ENCODE assay signal across 20 cellular contexts in genomic region chr5:68368280-68368679, GRCh38.
DNase-seq lines count a peak whose midpoint lies in the region; TF ChIP-seq lines count a peak whose summit lies in the region.
"Had no signal": no experiment of that assay in that cellular context is flagged by ENCODE, and none has a peak within 500 bp of the region (broad histone marks: within the 10 kb centered on the region; RNA-seq: fewer than 3 reads in every experiment).

No MANE protein-coding gene starts in this region.

- H3K27me3 ChIP-seq in esophagus muscularis mucosa: no peaks in the 10 kb centered on the region
- no peaks in the 10 kb centered on the region for H3K27me3 ChIP-seq in smooth muscle cell (ENCODE audit: low read depth)
- H3K27me3 ChIP-seq: BLaER1, neural progenitor cell, vagina had no signal

- H3K4me3 Mint-ChIP-seq in activated T-cell treated with anti-CD3 and anti-CD28 coated beads, Interleukin-2, amount 50 U/mL, for 24 hours: no peak overlapping the region
- H3K4me3 Mint-ChIP-seq: activated CD4-positive, alpha-beta T cell treated with anti-CD3 and anti-CD28 coated beads, Interleukin-2, amount 10 ng/mL, durations not matched to agents 7 days and 5 days; activated naive CD4-positive, alpha-beta T cell treated with anti-CD3 and anti-CD28 coated beads, Interleukin-2, amount 10 ng/mL, durations not matched to agents 7 days and 5 days; neural progenitor cell had no signal

- 76% methylated on average over 5 of the region's 5 CpGs for WGBS in esophagus muscularis mucosa
- 70% methylated on average over 5 of the region's 5 CpGs for WGBS in smooth muscle cell (ENCODE audit: low lambda C conversion rate)

- H3K27ac ChIP-seq in VCaP (peak overlapping the region; percentile 20), esophagus muscularis mucosa (replicated peaks in 1 of 4) (no peak overlapping the region), smooth muscle cell (ENCODE audit: low read depth) (peak overlapping the region; percentile 21)
- H3K27ac ChIP-seq: BLaER1, neural progenitor cell, prostate gland, vagina had no signal

- no peaks in the 10 kb centered on the region for H3K36me3 ChIP-seq in esophagus muscularis mucosa
- H3K36me3 ChIP-seq in smooth muscle cell (ENCODE audit: low read depth): no peaks in the 10 kb centered on the region
- H3K36me3 ChIP-seq: BLaER1, neural progenitor cell, prostate gland, vagina had no signal

- H2AFZ ChIP-seq in smooth muscle cell (ENCODE audit: low read depth): no peak overlapping the region
- H2AFZ ChIP-seq: neural progenitor cell had no signal

- H3K9ac ChIP-seq in smooth muscle cell (ENCODE audit: low read depth): no peak overlapping the region
- H3K9ac ChIP-seq: BLaER1, neural progenitor cell had no signal

- H3K4me1 ChIP-seq in esophagus muscularis mucosa: no peaks in the 10 kb centered on the region
- H3K4me1 ChIP-seq in smooth muscle cell (ENCODE audit: low read depth): peaks cover 5% of the 10 kb centered on the region
- H3K4me1 ChIP-seq: neural progenitor cell, prostate gland, vagina had no signal

- H3K4me2 ChIP-seq in smooth muscle cell: no peak overlapping the region
- H3K4me2 ChIP-seq: neural progenitor cell had no signal

- TF ChIP-seq EP300 in esophagus muscularis mucosa (IDR thresholded peaks at IDR 0.05): no peak

- H3K27me3 Mint-ChIP-seq in activated T-cell treated with anti-CD3 and anti-CD28 coated beads, Interleukin-2, amount 50 U/mL, for 24 hours: no peaks in the 10 kb centered on the region
- H3K27me3 Mint-ChIP-seq: activated CD4-positive, alpha-beta T cell treated with anti-CD3 and anti-CD28 coated beads, Interleukin-2, amount 10 ng/mL, durations not matched to agents 7 days and 5 days had no signal

- intact Hi-C loops in esophagus muscularis mucosa (cut with DNase I): no loop called here

- H4K20me1 ChIP-seq in smooth muscle cell (ENCODE audit: low read depth): no peaks in the 10 kb centered on the region
- H4K20me1 ChIP-seq: BLaER1 had no signal

- H3K9me3 Mint-ChIP-seq in activated T-cell treated with anti-CD3 and anti-CD28 coated beads, Interleukin-2, amount 50 U/mL, for 24 hours: no peaks in the 10 kb centered on the region
- H3K9me3 Mint-ChIP-seq: activated naive CD4-positive, alpha-beta T cell treated with anti-CD3 and anti-CD28 coated beads, Interleukin-2, amount 10 ng/mL, durations not matched to agents 7 days and 5 days had no signal

- TF ChIP-seq CTCF in VCaP (conservative IDR thresholded peaks at IDR 0.05) (no peak), esophagus muscularis mucosa (IDR thresholded peaks at IDR 0.05) (no peak), smooth muscle cell (IDR thresholded peaks at IDR 0.05; ENCODE audit: borderline replicate concordance, insufficient read depth, poor library complexity, severe bottlenecking) (no peak)

- DNase-seq in activated T-cell treated with anti-CD3 and anti-CD28 coated beads, Interleukin-2, amount 50 U/mL, for 24 hours: no peak
- DNase-seq in activated T-cell treated with anti-CD3 and anti-CD28 coated beads, Interleukin-2, amount 50 U/mL, for 48 hours: no peak
- peak; percentile 66 for DNase-seq in esophagus muscularis mucosa (ENCODE audit: extremely low spot score)
- DNase-seq in smooth muscle cell (lab: John Stamatoyannopoulos, UW; ENCODE audit: unreplicated experiment): no peak
- no peak for DNase-seq in stimulated activated naive CD4-positive, alpha-beta T cell (lab: John Stamatoyannopoulos, UW)
- no peak for DNase-seq in KG1 (lab: John Stamatoyannopoulos, UW)
- DNase-seq in hippocampal formation (lab: John Stamatoyannopoulos, UW): no peak
- DNase-seq: activated CD4-positive, alpha-beta T cell treated with anti-CD3 and anti-CD28 coated beads, Interleukin-2, amount 10 ng/mL, durations not matched to agents 7 days and 5 days; activated naive CD4-positive, alpha-beta T cell treated with anti-CD3 and anti-CD28 coated beads, Interleukin-2, amount 10 ng/mL, durations not matched to agents 7 days and 5 days; activated T-cell treated with anti-CD3 and anti-CD28 coated beads for 4 hours; cortex of kidney; GF-D8; NCI-H526 treated with DMSO at 0.1 percent for 48 hours; SHP77; stimulated activated CD4-positive, alpha-beta T cell treated with anti-CD3 and anti-CD28 coated beads, Interleukin-4, amount 100 ng/mL, for 24 hours had no signal

- H3K36me3 Mint-ChIP-seq in activated T-cell treated with anti-CD3 and anti-CD28 coated beads, Interleukin-2, amount 50 U/mL, for 24 hours (ENCODE audit: low read depth): no peaks in the 10 kb centered on the region

- H3K4me3 ChIP-seq in esophagus muscularis mucosa (no peak overlapping the region), smooth muscle cell (no peak overlapping the region)
- H3K4me3 ChIP-seq: BLaER1, neural progenitor cell, prostate gland, vagina had no signal

- H3K27ac Mint-ChIP-seq in activated T-cell treated with anti-CD3 and anti-CD28 coated beads, Interleukin-2, amount 50 U/mL, for 24 hours: peak overlapping the region; percentile 66
- H3K27ac Mint-ChIP-seq: activated naive CD4-positive, alpha-beta T cell treated with anti-CD3 and anti-CD28 coated beads, Interleukin-2, amount 10 ng/mL, durations not matched to agents 7 days and 5 days; neural progenitor cell had no signal

- H3F3A ChIP-seq in smooth muscle cell (ENCODE audit: low read depth): peaks cover 5% of the 10 kb centered on the region

- no peaks in the 10 kb centered on the region for H3K9me3 ChIP-seq in esophagus muscularis mucosa
- no peaks in the 10 kb centered on the region for H3K9me3 ChIP-seq in smooth muscle cell (replicated peaks; ENCODE audit: low read depth)
- H3K9me3 ChIP-seq: prostate gland, vagina had no signal

- H3K79me2 ChIP-seq in smooth muscle cell (ENCODE audit: low read depth): no peaks in the 10 kb centered on the region

- TF ChIP-seq POLR2A in esophagus muscularis mucosa (IDR thresholded peaks at IDR 0.05; ENCODE audit: low read depth): no peak

- peaks cover 42% of the 10 kb centered on the region for H3K4me1 Mint-ChIP-seq in activated T-cell treated with anti-CD3 and anti-CD28 coated beads, Interleukin-2, amount 50 U/mL, for 24 hours (ENCODE audit: low read depth)
- H3K4me1 Mint-ChIP-seq: neural progenitor cell had no signal

Comparison
In these comparisons a context has a peak if more than half of its experiments do, and no peak if none do; other contexts are left out.
1. H3K27ac ChIP-seq: peak in VCaP (single experiment) and smooth muscle cell (single experiment); none in esophagus muscularis mucosa (0 of 4).